ENCODE assay signal across 9 cellular contexts in the genomic region with DNA sequence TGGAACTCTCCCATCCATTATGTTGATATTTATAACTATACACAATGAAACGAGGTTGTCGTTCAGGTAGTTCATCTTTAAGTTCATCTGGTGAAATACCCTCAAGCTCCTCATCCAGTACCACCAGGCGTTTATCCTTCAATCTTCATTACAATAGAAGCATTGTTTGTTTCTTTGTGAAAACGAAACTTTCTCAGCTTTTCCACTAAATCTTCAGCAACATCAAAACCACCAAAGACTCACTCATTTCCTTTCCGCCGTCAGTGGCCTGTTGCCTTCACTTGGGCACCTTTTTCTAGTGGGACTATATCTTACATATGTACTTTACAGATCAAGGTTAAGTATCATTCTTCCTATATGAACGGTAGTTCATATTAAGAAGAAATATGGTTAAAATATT. TPM values are rescaled to one million over a fixed set of nuclear protein-coding genes. Genes with fewer than 3 reads are reported as not detected.
DNase-seq lines count a peak whose midpoint lies in the region; ATAC-seq and TF ChIP-seq lines count a peak whose summit lies in the region.
"Had no signal": no experiment of that assay in that cellular context is flagged by ENCODE, and none has a peak within 500 bp of the region (broad histone marks: within the 10 kb centered on the region; RNA-seq: fewer than 3 reads in every experiment).

No MANE protein-coding gene starts in this region.

- H3K4me3 Mint-ChIP-seq in activated naive CD8-positive, alpha-beta T cell treated with anti-CD3 and anti-CD28 coated beads, Interleukin-2, amount 50 U/mL, for 24 hours: no peak overlapping the region
- no peak overlapping the region for H3K4me3 Mint-ChIP-seq in stimulated activated effector memory CD8-positive, alpha-beta T cell treated with anti-CD3 and anti-CD28 coated beads, Interleukin-12 subunit alpha, Interleukin-12 subunit beta, amount 100 ng/mL, for 72 hours

- H3K27me3 Mint-ChIP-seq in activated naive CD8-positive, alpha-beta T cell treated with anti-CD3 and anti-CD28 coated beads, Interleukin-2, amount 50 U/mL, for 24 hours: peaks cover 10% of the 10 kb centered on the region

- H3K9me3 Mint-ChIP-seq in activated naive CD8-positive, alpha-beta T cell treated with anti-CD3 and anti-CD28 coated beads, Interleukin-2, amount 50 U/mL, for 24 hours: peaks cover 8% of the 10 kb centered on the region
- peaks cover 3% of the 10 kb centered on the region for H3K9me3 Mint-ChIP-seq in stimulated activated effector memory CD8-positive, alpha-beta T cell treated with anti-CD3 and anti-CD28 coated beads, Interleukin-12 subunit alpha, Interleukin-12 subunit beta, amount 100 ng/mL, for 72 hours

- H3K27me3 ChIP-seq in left lung (no peaks in the 10 kb centered on the region), gastroesophageal sphincter (no peaks in the 10 kb centered on the region)
- H3K27me3 ChIP-seq: foreskin keratinocyte had no signal

- TF ChIP-seq EP300 in gastroesophageal sphincter (IDR thresholded peaks at IDR 0.05): no peak

- 44 to 61% methylated on average over 7 of the region's 7 CpGs for WGBS in gastroesophageal sphincter (ENCODE audit: low coverage in 1 of 2), 2 donors

- peak; percentile 79 for ATAC-seq in HG03342 (IDR thresholded peaks at IDR 0.05; ENCODE audit: unreplicated experiment)
- ATAC-seq in activated naive CD8-positive, alpha-beta T cell treated with anti-CD3 and anti-CD28 coated beads, Interleukin-2, amount 50 U/mL, for 24 hours: peak; percentile 91
- peak; percentile 88 for ATAC-seq in stimulated activated effector memory CD8-positive, alpha-beta T cell treated with anti-CD3 and anti-CD28 coated beads, Interleukin-12 subunit alpha, Interleukin-12 subunit beta, amount 100 ng/mL, for 72 hours
- ATAC-seq in left lung: no peak
- no peak for ATAC-seq in gastroesophageal sphincter
- ATAC-seq in HG03571 (IDR thresholded peaks at IDR 0.05; ENCODE audit: unreplicated experiment): no peak
- ATAC-seq: foreskin keratinocyte had no signal

- H3K27ac Mint-ChIP-seq in activated naive CD8-positive, alpha-beta T cell treated with anti-CD3 and anti-CD28 coated beads, Interleukin-2, amount 50 U/mL, for 24 hours: peak overlapping the region; percentile 24
- no peak overlapping the region for H3K27ac Mint-ChIP-seq in stimulated activated effector memory CD8-positive, alpha-beta T cell treated with anti-CD3 and anti-CD28 coated beads, Interleukin-12 subunit alpha, Interleukin-12 subunit beta, amount 100 ng/mL, for 72 hours

- no peak for TF ChIP-seq POLR2A in gastroesophageal sphincter (IDR thresholded peaks at IDR 0.05)

- no peaks in the 10 kb centered on the region for H3K36me3 ChIP-seq in left lung
- no peaks in the 10 kb centered on the region for H3K36me3 ChIP-seq in gastroesophageal sphincter

- TF ChIP-seq CTCF in left lung (IDR thresholded peaks at IDR 0.05): no peak
- TF ChIP-seq CTCF in gastroesophageal sphincter (IDR thresholded peaks at IDR 0.05): no peak

- peak; percentile 25 to 33 for DNase-seq in activated CD4-positive, alpha-beta T cell treated with anti-CD3 and anti-CD28 coated beads for 4 hours
- DNase-seq in activated naive CD8-positive, alpha-beta T cell treated with anti-CD3 and anti-CD28 coated beads, Interleukin-2, amount 50 U/mL, for 24 hours: peak; percentile 16
- DNase-seq in stimulated activated effector memory CD8-positive, alpha-beta T cell treated with anti-CD3 and anti-CD28 coated beads, Interleukin-12 subunit alpha, Interleukin-12 subunit beta, amount 100 ng/mL, for 72 hours (ENCODE audit: low spot score in 2 of 2): no peak
- DNase-seq in left lung: no peak
- DNase-seq: foreskin keratinocyte, occipital lobe had no signal

- peaks cover 26% of the 10 kb centered on the region for H3K4me1 Mint-ChIP-seq in activated naive CD8-positive, alpha-beta T cell treated with anti-CD3 and anti-CD28 coated beads, Interleukin-2, amount 50 U/mL, for 24 hours
- H3K4me1 Mint-ChIP-seq in stimulated activated effector memory CD8-positive, alpha-beta T cell treated with anti-CD3 and anti-CD28 coated beads, Interleukin-12 subunit alpha, Interleukin-12 subunit beta, amount 100 ng/mL, for 72 hours: peaks cover 8% of the 10 kb centered on the region

- intact Hi-C loops in left lung (cut with DNase I): no loop called here

- H3K36me3 Mint-ChIP-seq in activated naive CD8-positive, alpha-beta T cell treated with anti-CD3 and anti-CD28 coated beads, Interleukin-2, amount 50 U/mL, for 24 hours (ENCODE audit: low read depth): no peaks in the 10 kb centered on the region
- no peaks in the 10 kb centered on the region for H3K36me3 Mint-ChIP-seq in stimulated activated effector memory CD8-positive, alpha-beta T cell treated with anti-CD3 and anti-CD28 coated beads, Interleukin-12 subunit alpha, Interleukin-12 subunit beta, amount 100 ng/mL, for 72 hours

- H3K27ac ChIP-seq in left lung (no peak overlapping the region), gastroesophageal sphincter (no peak overlapping the region)
- H3K27ac ChIP-seq: foreskin keratinocyte had no signal

- H3K9me3 ChIP-seq in left lung: peaks cover 0 to 12% of the 10 kb centered on the region in 2 donors
- H3K9me3 ChIP-seq in gastroesophageal sphincter: peaks cover 0 to under 1% (median 0%) of the 10 kb centered on the region in 3 donors

- H3K4me1 ChIP-seq in left lung (no peaks in the 10 kb centered on the region), gastroesophageal sphincter (no peaks in the 10 kb centered on the region)
- H3K4me1 ChIP-seq: foreskin keratinocyte had no signal

- H3K4me3 ChIP-seq in left lung (no peak overlapping the region), gastroesophageal sphincter (no peak overlapping the region)

RNA-seq across cellular contexts. Expression of a gene that starts 44.1 kb away (rescaled TPM):
- total RNA-seq in left lung (10 to 100 TPM; 81.8 to 84.2 TPM), gastroesophageal sphincter (10 to 100 TPM; 61.9 to 72.7 (median 64.1) TPM)

RNA-seq across cellular contexts. Expression of a gene that starts 55.8 kb away (rescaled TPM):
- total RNA-seq in left lung (not detected), gastroesophageal sphincter (under 1 TPM in 1 of 4 donors, not detected in 3; 0.13 TPM)
- total RNA-seq: foreskin keratinocyte, occipital lobe had no signal

Comparison
In these comparisons a context has a peak if more than half of its experiments do, and no peak if none do; other contexts are left out.
1. ATAC-seq: peak in HG03342 (single experiment), activated naive CD8-positive, alpha-beta T cell treated with anti-CD3 and anti-CD28 coated beads, Interleukin-2, amount 50 U/mL, for 24 hours (single experiment) and stimulated activated effector memory CD8-positive, alpha-beta T cell treated with anti-CD3 and anti-CD28 coated beads, Interleukin-12 subunit alpha, Interleukin-12 subunit beta, amount 100 ng/mL, for 72 hours (single experiment); none in left lung (single experiment), gastroesophageal sphincter (single experiment) and HG03571 (single experiment).
2. DNase-seq: peak in activated CD4-positive, alpha-beta T cell treated with anti-CD3 and anti-CD28 coated beads for 4 hours (2 of 2) and activated naive CD8-positive, alpha-beta T cell treated with anti-CD3 and anti-CD28 coated beads, Interleukin-2, amount 50 U/mL, for 24 hours (single experiment); none in stimulated activated effector memory CD8-positive, alpha-beta T cell treated with anti-CD3 and anti-CD28 coated beads, Interleukin-12 subunit alpha, Interleukin-12 subunit beta, amount 100 ng/mL, for 72 hours (0 of 2) and left lung (0 of 2).